ENCODE assay signal across 1 cellular context in genomic region chr17:75491680-75492079, GRCh38.
A peak's percentile ranks its signal among the peaks of the same experiment; 100 is the strongest.
TF ChIP-seq lines count a peak whose summit lies in the region.

No MANE protein-coding gene starts in this region.

TF ChIP-seq in HepG2, 621 proteins besides CTCF, POLR2A, EP300 and RAD21:
- peak; percentile 25 for TF ChIP-seq AGO2 (optimal IDR thresholded peaks at IDR 0.05; ENCODE audit: low read depth, low read length)
- TF ChIP-seq SMAD3 (CRISPR knock-in tag; IDR thresholded peaks at IDR 0.05) = no peak
